ENCODE assay signal across 1 cellular context in the genomic region with DNA sequence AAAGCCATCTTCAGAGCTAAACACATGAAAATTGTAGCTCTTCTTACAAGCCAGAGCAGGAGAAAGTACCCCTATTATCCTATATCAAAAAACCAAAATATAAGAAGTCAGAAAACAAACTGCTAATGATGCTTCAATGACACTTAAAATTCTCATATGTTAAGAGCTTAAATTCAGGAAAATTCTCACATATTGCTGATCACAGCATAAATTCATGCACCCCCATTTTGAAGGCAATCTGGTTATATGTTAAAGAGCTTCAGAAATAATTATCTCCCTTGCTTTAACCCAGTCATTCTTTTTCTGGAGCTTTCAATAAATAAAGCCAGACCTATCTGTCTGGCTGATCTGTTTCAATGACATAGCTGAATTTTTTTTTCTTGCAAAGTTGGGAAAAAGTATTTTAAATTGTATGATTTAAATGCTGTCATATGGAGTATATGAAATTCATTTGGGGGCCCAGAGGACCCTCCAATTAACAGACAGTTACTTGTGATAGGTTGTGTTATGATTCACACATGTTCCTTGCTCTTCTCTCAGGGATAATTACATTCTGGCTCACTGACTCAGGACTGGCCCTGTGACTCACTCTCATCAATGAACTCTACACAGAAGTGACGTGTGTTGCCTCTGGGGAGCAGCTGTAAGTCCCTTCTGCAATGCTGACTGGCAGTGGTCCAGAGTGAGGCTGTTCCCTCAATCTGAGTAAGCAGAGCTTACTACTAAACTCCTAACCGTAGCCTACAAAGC.
TF ChIP-seq lines count a peak whose summit lies in the region.

No MANE protein-coding gene starts in this region.

TF ChIP-seq in GM12878, 131 proteins besides CTCF, POLR2A, EP300 and RAD21 (continued from another document):
- TF ChIP-seq BCLAF1 (IDR thresholded peaks at IDR 0.05) (no peak), SRF (IDR thresholded peaks at IDR 0.05; ENCODE audit: low read depth in 2 of 2, low read length in 2 of 2) (no peak)
